ENCODE assay signal across 20 cellular contexts in the genomic region with DNA sequence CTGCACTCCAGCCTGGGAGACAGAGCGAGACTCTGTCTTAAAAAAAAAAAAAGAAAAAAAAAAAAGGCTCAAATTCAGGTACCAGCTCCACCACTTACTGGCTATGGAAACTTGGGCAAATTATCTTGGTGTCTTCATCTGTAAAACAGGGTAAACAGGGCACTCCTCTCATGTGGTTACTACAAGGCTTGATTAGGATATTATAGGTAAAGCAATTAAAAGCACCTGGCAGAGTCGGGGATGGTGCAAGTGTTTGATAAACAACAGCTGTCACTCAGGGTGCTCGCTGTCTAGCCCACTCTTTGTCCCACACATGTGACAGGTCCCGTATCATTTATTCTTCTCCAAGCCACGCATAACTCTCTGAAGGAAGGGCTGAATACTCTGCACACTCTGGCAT.
DNase-seq lines count a peak whose midpoint lies in the region; ATAC-seq and TF ChIP-seq lines count a peak whose summit lies in the region.
"Had no signal": no experiment of that assay in that cellular context is flagged by ENCODE, and none has a peak within 500 bp of the region (broad histone marks: within the 10 kb centered on the region; RNA-seq: fewer than 3 reads in every experiment).

No MANE protein-coding gene starts in this region.

- H3K4me3 ChIP-seq in coronary artery (no peak overlapping the region), psoas muscle (no peak overlapping the region)
- H3K4me3 ChIP-seq: K562, upper lobe of right lung had no signal

- intact Hi-C loops in psoas muscle (cut with DNase I), result no loop called here

- no peaks in the 10 kb centered on the region for H3K36me3 ChIP-seq in psoas muscle (ENCODE audit: insufficient read depth in 1 of 2, low read depth in 1 of 2)
- H3K36me3 ChIP-seq: BE2C, upper lobe of right lung had no signal

- H3K9me3 ChIP-seq in psoas muscle, result no peaks in the 10 kb centered on the region
- H3K9me3 ChIP-seq: BE2C, upper lobe of right lung had no signal

- TF ChIP-seq CTCF in coronary artery (IDR thresholded peaks at IDR 0.05) (no peak), psoas muscle (IDR thresholded peaks at IDR 0.05) (no peak)

- peak; percentile 23 for DNase-seq in DMS153 (lab: John Stamatoyannopoulos, UW)
- no peak for DNase-seq in DMS153 treated with DMSO at 0.1 percent for 48 hours (lab: John Stamatoyannopoulos, UW; ENCODE audit: unreplicated experiment)
- peak; percentile 5 for DNase-seq in NCI-H2029 treated with DMSO at 0.1 percent for 48 hours (lab: John Stamatoyannopoulos, UW)
- DNase-seq in coronary artery (ENCODE audit: low spot score), result no peak
- no peak for DNase-seq in psoas muscle
- DNase-seq in NCI-H1436 treated with DMSO at 0.1 percent for 48 hours (lab: John Stamatoyannopoulos, UW), result no peak
- no peak for DNase-seq in HUDEP-2 (lab: John Stamatoyannopoulos, UW; ENCODE audit: unreplicated experiment in 76 of 76)
- no peak for DNase-seq in hepatic stellate cell (ENCODE audit: low spot score)
- DNase-seq: activated CD4-positive, alpha-beta T cell treated with anti-CD3 and anti-CD28 coated beads, Interleukin-2, amount 10 ng/mL, durations not matched to agents 24 days and 14 days; activated gamma-delta T cell treated with Interleukin-2 at 50 U/mL for 16 hours; amniotic stem cell; BE2C; DMS79; NCI-H526 treated with DMSO at 0.1 percent for 48 hours; stimulated activated naive B cell treated with anti-CD40 and anti-IgM and Interleukin-4, amounts not matched to agents 10 μg/mL and 1 μg/mL and 100 μg/mL, for 72 hours; upper lobe of right lung had no signal

- H3K27ac ChIP-seq in coronary artery (peak overlapping the region; percentile 34 to 81), psoas muscle (peak overlapping the region; percentile 65)
- H3K27ac ChIP-seq: 22Rv1, HL-60, upper lobe of right lung had no signal

- WGBS in psoas muscle, 3 donors, result 46 to 61% (median 49%) methylated on average over 5 of the region's 5 CpGs

- no peaks in the 10 kb centered on the region for H3K27me3 ChIP-seq in psoas muscle (ENCODE audit: insufficient read depth in 3 of 3, low read length in 2 of 3)
- H3K27me3 ChIP-seq: BE2C, upper lobe of right lung had no signal

- peaks cover 56% of the 10 kb centered on the region for H3K4me1 ChIP-seq in psoas muscle
- H3K4me1 ChIP-seq: BE2C had no signal

- ATAC-seq in psoas muscle, result no peak
- ATAC-seq: K562; natural killer cell treated with Interleukin-12 subunit alpha and Interleukin-12 subunit beta and Interleukin-15 and Interleukin-18, amount 100 ng/mL, for 72 hours; stimulated activated naive B cell treated with anti-CD40 and anti-IgM and Interleukin-4, amounts not matched to agents 10 μg/mL and 1 μg/mL and 100 μg/mL, for 72 hours; upper lobe of right lung had no signal

Comparison
In these comparisons a context has a peak if more than half of its experiments do, and no peak if none do; other contexts are left out.
1. DNase-seq: peak in DMS153 (single experiment) and NCI-H2029 treated with DMSO at 0.1 percent for 48 hours (single experiment); none in DMS153 treated with DMSO at 0.1 percent for 48 hours (single experiment), coronary artery (single experiment), psoas muscle (0 of 2), NCI-H1436 treated with DMSO at 0.1 percent for 48 hours (single experiment), HUDEP-2 (0 of 76) and hepatic stellate cell (single experiment).